Comparison of ENCODE assay signal across 23 cellular contexts in the genomic region with DNA sequence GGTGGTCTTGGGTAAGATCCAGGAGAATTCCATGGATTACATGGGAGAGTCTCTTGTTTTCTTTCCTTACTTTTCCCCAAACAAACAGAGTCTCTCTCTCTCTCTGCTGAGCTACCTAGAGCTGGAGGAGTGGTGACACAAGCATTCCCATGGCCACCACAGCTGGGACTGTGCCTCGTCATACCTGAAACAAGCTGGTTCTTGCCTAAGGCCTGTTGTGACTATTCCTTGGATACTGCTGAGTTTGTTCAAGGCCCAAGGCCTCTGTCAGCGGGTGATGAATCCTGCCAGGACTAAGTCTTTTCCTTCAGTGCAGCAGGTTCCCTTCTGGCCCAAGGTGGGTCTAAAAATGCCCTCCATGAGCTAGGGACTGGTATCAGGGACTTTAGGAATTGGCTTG.
"Had no signal": no experiment of that assay in that cellular context is flagged by ENCODE, and none has a peak within 500 bp of the region (broad histone marks: within the 10 kb centered on the region; RNA-seq: fewer than 3 reads in every experiment).

No MANE protein-coding gene starts in this region.

- ATAC-seq: K562 had no signal

- H3K9me3 ChIP-seq: SK-N-SH had no signal

- H3K4me3 ChIP-seq: K562 had no signal

- H3K9ac ChIP-seq: KMS-11, SK-N-SH had no signal

- H3K27ac ChIP-seq: HL-60, KMS-11 had no signal

- H3K4me2 ChIP-seq: KMS-11, SK-N-SH had no signal

- FAIRE-seq: HTR-8/SVneo, K562, RCC 7860 had no signal

- DNase-seq: Kasumi-1, NCI-H1092, NCI-H1105 treated with DMSO at 0.1 percent for 48 hours, NCI-H1417 treated with DMSO at 0.1 percent for 48 hours, NCI-H146, NCI-H1694 treated with DMSO at 0.1 percent for 48 hours, NCI-H2029, NCI-H2081 treated with DMSO at 0.1 percent for 48 hours, NCI-H2171, NCI-H226, NCI-H446, NCI-H510A, NCI-H524 treated with DMSO at 0.1 percent for 48 hours, NCI-H69, NCI-H774, RPMI8226, SHP77, SK-N-SH had no signal
